In the genomic region with DNA sequence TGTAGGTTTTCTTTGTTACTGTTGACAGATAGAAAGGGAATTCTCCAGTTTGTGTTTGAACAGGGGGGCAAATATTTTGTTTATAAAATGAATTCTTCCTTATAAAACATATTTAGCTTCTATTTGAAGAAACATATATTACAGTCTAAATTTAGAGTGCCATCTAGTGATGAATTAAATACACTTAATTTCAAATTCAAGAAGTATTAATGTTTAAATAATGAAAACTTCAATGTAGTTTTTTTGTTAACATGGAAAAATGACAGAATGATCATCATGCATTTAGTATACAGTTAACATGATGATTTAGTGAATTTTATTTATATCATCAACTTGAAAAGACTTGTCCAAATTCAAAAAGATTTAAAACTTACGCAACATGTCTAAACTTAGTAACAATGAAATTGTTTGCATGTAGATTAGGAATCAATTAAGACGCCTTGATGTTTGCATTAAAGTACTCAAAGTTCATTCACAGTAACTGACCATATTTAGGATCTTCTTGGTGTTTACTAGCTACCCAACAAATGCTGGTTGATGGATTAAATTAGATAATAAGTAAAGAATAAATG, we compare ENCODE assay signal across 17 cellular contexts.
DNase-seq lines count a peak whose midpoint lies in the region; ATAC-seq, FAIRE-seq and TF ChIP-seq lines count a peak whose summit lies in the region.
"Had no signal": no experiment of that assay in that cellular context is flagged by ENCODE, and none has a peak within 500 bp of the region (broad histone marks: within the 10 kb centered on the region; RNA-seq: fewer than 3 reads in every experiment).

No MANE protein-coding gene starts in this region.

- H3K4me1 ChIP-seq in cardiac muscle cell (ENCODE audit: low read depth) = no peaks in the 10 kb centered on the region
- no peaks in the 10 kb centered on the region for H3K4me1 ChIP-seq in right atrium auricular region
- no peaks in the 10 kb centered on the region for H3K4me1 ChIP-seq in OCI-LY1 (ENCODE audit: insufficient read depth, low read length, severe bottlenecking)
- H3K4me1 ChIP-seq in thyroid gland = no peaks in the 10 kb centered on the region
- no peaks in the 10 kb centered on the region for H3K4me1 ChIP-seq in neuronal stem cell (ENCODE audit: control insufficient read depth in 2 of 2, insufficient read depth in 1 of 2, low read depth in 1 of 2, low read length in 2 of 2)
- H3K4me1 ChIP-seq: vagina had no signal

- H3K27me3 ChIP-seq in cardiac muscle cell (no peaks in the 10 kb centered on the region), right atrium auricular region (no peaks in the 10 kb centered on the region), OCI-LY1 (ENCODE audit: insufficient read depth, low read length) (no peaks in the 10 kb centered on the region), thyroid gland (no peaks in the 10 kb centered on the region), neuronal stem cell (ENCODE audit: control insufficient read depth in 3 of 3, insufficient read depth in 3 of 3, low read depth in 1 of 3, low read length in 3 of 3) (no peaks in the 10 kb centered on the region)
- H3K27me3 ChIP-seq: ascending aorta, vagina had no signal

- H3K36me3 ChIP-seq in cardiac muscle cell (no peaks in the 10 kb centered on the region), right atrium auricular region (no peaks in the 10 kb centered on the region), OCI-LY1 (ENCODE audit: insufficient read depth, low read length) (no peaks in the 10 kb centered on the region), thyroid gland (no peaks in the 10 kb centered on the region), neuronal stem cell (replicated peaks in 1 of 2; ENCODE audit: control insufficient read depth in 2 of 2, insufficient read depth in 2 of 2, low read length in 2 of 2) (no peaks in the 10 kb centered on the region)
- H3K36me3 ChIP-seq: ascending aorta, vagina had no signal

- WGBS in thyroid gland, 2 donors = 78 to 81% methylated on average over 2 of the region's 2 CpGs
- no CpG with 5 or more reads among the region's 2 CpGs for WGBS in neuronal stem cell (ENCODE audit: extremely low coverage in 2 of 2, insufficient read length in 2 of 2, insufficient replicate concordance in 1 of 2), 2 donors

- no peaks in the 10 kb centered on the region for H4K20me1 ChIP-seq in OCI-LY1 (ENCODE audit: insufficient read depth, low read length)

- no peak overlapping the region for H2BK12ac ChIP-seq in neuronal stem cell (ENCODE audit: low read length)

- H3K4me3 ChIP-seq in cardiac muscle cell (no peak overlapping the region), right atrium auricular region (no peak overlapping the region), OCI-LY1 (ENCODE audit: low read depth, low read length, poor library complexity, severe bottlenecking) (no peak overlapping the region), thyroid gland (replicated peaks in 1 of 3) (no peak overlapping the region), neuronal stem cell (ENCODE audit: low read length in 2 of 2) (no peak overlapping the region)
- H3K4me3 ChIP-seq: ascending aorta, vagina had no signal

- H3K9me2 ChIP-seq in OCI-LY1 (ENCODE audit: low read depth, low read length) = no peaks in the 10 kb centered on the region

- FAIRE-seq in endometrium (lab: Jason Lieb, UNC) = peak; percentile 84

- no peak for ATAC-seq in HG02870 (IDR thresholded peaks at IDR 0.05; ENCODE audit: unreplicated experiment)

- H2BK5ac ChIP-seq in neuronal stem cell (ENCODE audit: low read length) = no peak overlapping the region

- TF ChIP-seq CTCF in cardiac muscle cell (IDR thresholded peaks at IDR 0.05; ENCODE audit: low read depth, low read length) = peak; percentile 23
- TF ChIP-seq CTCF in right atrium auricular region (IDR thresholded peaks at IDR 0.05) = peak in 1 of 2 donors; percentile 48
- TF ChIP-seq CTCF in OCI-LY1 (IDR thresholded peaks at IDR 0.05; ENCODE audit: low read length) = peak; percentile 44; the same call in 1 of the 2 replicates
- peak in 4 of 6 experiments; percentile 11 to 41 (median 31) for TF ChIP-seq CTCF in thyroid gland (IDR thresholded peaks at IDR 0.05)

- H3K79me2 ChIP-seq in OCI-LY1 (ENCODE audit: insufficient read depth, low read length) = no peaks in the 10 kb centered on the region

- H3K4me2 ChIP-seq in OCI-LY1 (ENCODE audit: low read length) (no peak overlapping the region), neuronal stem cell (ENCODE audit: insufficient read depth, low read length, poor library complexity, severe bottlenecking) (no peak overlapping the region)

- no peak overlapping the region for H3K14ac ChIP-seq in neuronal stem cell (ENCODE audit: low read length)

- H2BK120ac ChIP-seq in neuronal stem cell (ENCODE audit: low read depth, low read length) = no peak overlapping the region

- no peak overlapping the region for H2BK15ac ChIP-seq in neuronal stem cell (ENCODE audit: low read length)

- DNase-seq in cardiac muscle cell (ENCODE audit: low read depth in 1 of 2, low spot score in 1 of 2) = peak in 1 of 2 donors; percentile 8
- no peak for DNase-seq in right atrium auricular region (ENCODE audit: low spot score)
- DNase-seq in thyroid gland = no peak
- no peak for DNase-seq in neuronal stem cell (ENCODE audit: low spot score)
- no peak for DNase-seq in head of caudate nucleus
- DNase-seq: activated CD4-positive, alpha-beta T cell treated with anti-CD3 and anti-CD28 coated beads, Interleukin-2, amount 50 U/mL, for 48 hours; H9; NCI-H2227 treated with DMSO at 0.1 percent for 48 hours; retina; stimulated activated CD4-positive, alpha-beta T cell treated with anti-CD3 and anti-CD28 coated beads, Interleukin-4, amount 100 ng/mL, for 4 hours; stimulated activated naive CD4-positive, alpha-beta T cell; T-helper 9 cell had no signal

- H3K9me3 ChIP-seq in cardiac muscle cell (ENCODE audit: low read depth) = no peaks in the 10 kb centered on the region
- H3K9me3 ChIP-seq in right atrium auricular region = no peaks in the 10 kb centered on the region
- H3K9me3 ChIP-seq in OCI-LY1 (ENCODE audit: low read length) = no peaks in the 10 kb centered on the region
- H3K9me3 ChIP-seq in thyroid gland = no peaks in the 10 kb centered on the region
- peaks cover 0 to 11% of the 10 kb centered on the region in 2 donors for H3K9me3 ChIP-seq in neuronal stem cell (replicated peaks in 1 of 2; ENCODE audit: control insufficient read depth in 2 of 2, insufficient read depth in 1 of 2, low read depth in 1 of 2, low read length in 2 of 2)
- H3K9me3 ChIP-seq: ascending aorta, vagina had no signal

- H2AFZ ChIP-seq in OCI-LY1 (ENCODE audit: low read length) (no peak overlapping the region), neuronal stem cell (ENCODE audit: low read length) (no peak overlapping the region)

- intact Hi-C loops in thyroid gland (cut with DNase I) = no loop called here
- intact Hi-C loops in head of caudate nucleus (cut with DNase I) = no loop called here

- no peak overlapping the region for H3K18ac ChIP-seq in neuronal stem cell (ENCODE audit: low read length)

- no peak for TF ChIP-seq POLR2A in thyroid gland (IDR thresholded peaks at IDR 0.05)

- no peak overlapping the region for H4K8ac ChIP-seq in neuronal stem cell (ENCODE audit: low read depth, low read length)

- H3K79me1 ChIP-seq in neuronal stem cell (ENCODE audit: low read depth, low read length) = no peaks in the 10 kb centered on the region

- no peak overlapping the region for H3K4ac ChIP-seq in neuronal stem cell (ENCODE audit: low read length)

- no peak overlapping the region for H3K9ac ChIP-seq in OCI-LY1 (ENCODE audit: low read length)
- no peak overlapping the region for H3K9ac ChIP-seq in neuronal stem cell (ENCODE audit: low read depth, low read length, poor library complexity)

- no peak overlapping the region for H2AK5ac ChIP-seq in neuronal stem cell (ENCODE audit: low read depth, low read length)

- no peak overlapping the region for H4K91ac ChIP-seq in neuronal stem cell (ENCODE audit: low read depth, low read length, poor library complexity)

- no peaks in the 10 kb centered on the region for H3F3A ChIP-seq in OCI-LY1 (ENCODE audit: insufficient read depth, low read length)

- H3K27ac ChIP-seq in cardiac muscle cell (no peak overlapping the region), right atrium auricular region (no peak overlapping the region), OCI-LY1 (ENCODE audit: low read depth, low read length, poor library complexity, severe bottlenecking) (no peak overlapping the region), thyroid gland (no peak overlapping the region), neuronal stem cell (replicated peaks; ENCODE audit: low read length) (no peak overlapping the region)
- H3K27ac ChIP-seq: ascending aorta, vagina had no signal

- H3K23ac ChIP-seq in neuronal stem cell (ENCODE audit: low read depth, low read length, poor library complexity) = no peak overlapping the region
